In genomic region chr10:62847433-62847832, GRCh38 we compare ENCODE assay signal across 7 cellular contexts. TPM values are rescaled to one million over a fixed set of nuclear protein-coding genes. Genes with fewer than 3 reads are reported as not detected.
"Had no signal": no experiment of that assay in that cellular context is flagged by ENCODE, and none has a peak within 500 bp of the region (broad histone marks: within the 10 kb centered on the region; RNA-seq: fewer than 3 reads in every experiment).

No MANE protein-coding gene starts in this region.

- FAIRE-seq: G401.6, GM12892, GM18507, GM19239 had no signal

- DNase-seq: GDM1, GF-D8 had no signal

RNA-seq across cellular contexts. Expression of gene EGR2, which starts 31.3 kb away (rescaled TPM):
- total RNA-seq: G401 had no signal
